Comparison of ENCODE assay signal across 14 cellular contexts in genomic region chrX:10677490-10677889, GRCh38. TPM values are rescaled to one million over a fixed set of nuclear protein-coding genes. Genes with fewer than 3 reads are reported as not detected.
DNase-seq lines count a peak whose midpoint lies in the region; ATAC-seq and TF ChIP-seq lines count a peak whose summit lies in the region.
"Had no signal": no experiment of that assay in that cellular context is flagged by ENCODE, and none has a peak within 500 bp of the region (broad histone marks: within the 10 kb centered on the region; RNA-seq: fewer than 3 reads in every experiment).

No MANE protein-coding gene starts in this region.

- no peaks in the 10 kb centered on the region for H3K27me3 Mint-ChIP-seq in CD4-positive, alpha-beta T cell

- in situ Hi-C loops in GM23248 (cut with MboI): no loop called here

- POLR2A ChIA-PET in CD4-positive, alpha-beta T cell (lab: Charles Lee): no interaction called here

- H3K4me2 ChIP-seq in GM23248 (ENCODE audit: unreplicated experiment): no peak overlapping the region
- H3K4me2 ChIP-seq: hepatocyte had no signal

- H3K36me3 Mint-ChIP-seq in CD4-positive, alpha-beta T cell (ENCODE audit: low read depth): no peaks in the 10 kb centered on the region

- intact Hi-C loops in CD4-positive, alpha-beta T cell (cut with DNase I, micrococcal nuclease): no loop called here

- H3K36me3 ChIP-seq in GM23248 (ENCODE audit: low read depth): no peaks in the 10 kb centered on the region
- H3K36me3 ChIP-seq: lower lobe of right lung, SJSA1 had no signal

- DNase-seq in Ammon's horn (ENCODE audit: low spot score) (peak; percentile 66), GM23248 (peak; percentile 46), astrocyte of the hippocampus (ENCODE audit: low read depth, low spot score) (peak; percentile 54), medulla oblongata (ENCODE audit: extremely low spot score) (peak; percentile 41), T-helper 9 cell (no peak), NCI-H187 (lab: John Stamatoyannopoulos, UW) (no peak)
- DNase-seq in CD4-positive, alpha-beta T cell: no peak
- DNase-seq: activated CD8-positive, alpha-beta memory T cell treated with anti-CD3 and anti-CD28 coated beads for 24 hours; activated gamma-delta T cell treated with Interleukin-2 at 50 U/mL for 16 hours; lower lobe of right lung had no signal

- H3K27ac Mint-ChIP-seq in CD4-positive, alpha-beta T cell: no peak overlapping the region

- no peak for TF ChIP-seq CTCF in CD4-positive, alpha-beta T cell (IDR thresholded peaks at IDR 0.05)

- no peak overlapping the region for H2AFZ ChIP-seq in GM23248
- H2AFZ ChIP-seq: hepatocyte had no signal

- no peaks in the 10 kb centered on the region for H4K20me1 ChIP-seq in GM23248 (ENCODE audit: insufficient read depth)

- H3K9me2 ChIP-seq in GM23248 (ENCODE audit: insufficient read depth): no peaks in the 10 kb centered on the region

- no peaks in the 10 kb centered on the region for H3F3A ChIP-seq in GM23248 (ENCODE audit: insufficient read depth)

- no peak overlapping the region for H3K9ac ChIP-seq in GM23248

- CTCF ChIA-PET in CD4-positive, alpha-beta T cell (lab: Charles Lee): interaction anchor here (1.3 kb wide), 1 partner anchor 10 kb away, joined by 4 read pairs; no protein-coding TSS in a partner anchor

- 21 to 22% methylated on average over 3 of the region's 5 CpGs for WGBS in GM23248 (ENCODE audit: low coverage in 1 of 2, low lambda C conversion rate in 2 of 2, missing lambda C conversion rate in 2 of 2), 2 experiments

- H3K4me3 Mint-ChIP-seq in CD4-positive, alpha-beta T cell: no peak overlapping the region

- no peaks in the 10 kb centered on the region for H3K9me3 Mint-ChIP-seq in CD4-positive, alpha-beta T cell

- H3K4me3 ChIP-seq in GM23248: no peak overlapping the region
- H3K4me3 ChIP-seq: hepatocyte, lower lobe of right lung, SJSA1 had no signal

- H3K27ac ChIP-seq in GM23248: no peak overlapping the region
- H3K27ac ChIP-seq in CD4-positive, alpha-beta T cell (ENCODE audit: low read depth, low read length): no peak overlapping the region
- H3K27ac ChIP-seq: C4-2B, hepatocyte, lower lobe of right lung, SJSA1 had no signal

- no peaks in the 10 kb centered on the region for H3K79me2 ChIP-seq in GM23248 (ENCODE audit: insufficient read depth)
- H3K79me2 ChIP-seq: hepatocyte had no signal

- no peak for ATAC-seq in CD4-positive, alpha-beta T cell (ENCODE audit: poor library complexity)
- ATAC-seq in HG03095 (IDR thresholded peaks at IDR 0.05; ENCODE audit: unreplicated experiment): no peak
- ATAC-seq: lower lobe of right lung had no signal

- H3K4me1 ChIP-seq in GM23248 (ENCODE audit: insufficient read depth): no peaks in the 10 kb centered on the region
- H3K4me1 ChIP-seq: lower lobe of right lung, SJSA1 had no signal

- H3K4me1 Mint-ChIP-seq in CD4-positive, alpha-beta T cell (ENCODE audit: low read depth): no peaks in the 10 kb centered on the region

- H3K27me3 ChIP-seq in GM23248 (replicated peaks; ENCODE audit: insufficient read depth): no peaks in the 10 kb centered on the region
- H3K27me3 ChIP-seq in CD4-positive, alpha-beta T cell (ENCODE audit: control insufficient read depth, insufficient read depth, low read length): no peaks in the 10 kb centered on the region
- H3K27me3 ChIP-seq: hepatocyte, SJSA1 had no signal

- no peaks in the 10 kb centered on the region for H3K9me3 ChIP-seq in GM23248 (ENCODE audit: low read depth)
- no peaks in the 10 kb centered on the region for H3K9me3 ChIP-seq in CD4-positive, alpha-beta T cell (ENCODE audit: control insufficient read depth, low read length)
- H3K9me3 ChIP-seq: lower lobe of right lung, SJSA1 had no signal

RNA-seq across cellular contexts. Expression of gene MID1, which starts 57.1 kb away (rescaled TPM):
- 5.1 and 5.6 TPM in 2 replicates for total RNA-seq in GM23248 (2014; rRNA removed; shearing (Covaris generic))
- polyA plus RNA-seq in GM23248 (2016; fragmentation: Nextera tagmentation; extraction: Ambion mirVana): 5.9 and 6.5 TPM in 2 replicates
- under 1 TPM in 1 of 2 experiments, not detected in 1; 0.19 TPM for total RNA-seq in CD4-positive, alpha-beta T cell

Comparison
In these comparisons a context has a peak if more than half of its experiments do, and no peak if none do; other contexts are left out.
1. DNase-seq: peak in Ammon's horn (single experiment), GM23248 (single experiment), astrocyte of the hippocampus (single experiment) and medulla oblongata (single experiment); none in CD4-positive, alpha-beta T cell (0 of 10), T-helper 9 cell (single experiment) and NCI-H187 (0 of 2).